Comparison of ENCODE assay signal across 9 cellular contexts in the genomic region with DNA sequence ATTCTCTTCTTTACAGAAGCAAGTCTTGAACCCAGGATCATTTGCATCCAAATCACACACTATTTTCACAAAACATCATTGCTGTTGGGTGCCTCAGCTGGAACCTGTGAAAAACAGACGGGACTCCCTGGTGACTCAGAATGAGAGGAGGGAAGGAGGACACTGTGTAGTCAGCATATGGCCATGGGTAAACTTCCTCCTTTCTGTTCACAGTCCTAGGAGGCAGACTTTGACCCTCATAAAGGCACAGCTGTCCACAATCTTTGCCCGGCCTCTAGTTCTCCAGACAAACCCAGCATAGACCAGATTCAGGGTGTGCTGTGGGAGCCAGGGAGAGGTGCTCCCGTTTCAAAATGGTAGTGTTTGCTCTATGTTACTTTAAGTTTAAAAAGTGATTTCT.
DNase-seq lines count a peak whose midpoint lies in the region; ATAC-seq, FAIRE-seq and TF ChIP-seq lines count a peak whose summit lies in the region.
"Had no signal": no experiment of that assay in that cellular context is flagged by ENCODE, and none has a peak within 500 bp of the region (broad histone marks: within the 10 kb centered on the region; RNA-seq: fewer than 3 reads in every experiment).

No MANE protein-coding gene starts in this region.

- H3K27ac ChIP-seq in GM23338 (ENCODE audit: low read depth) = no peak overlapping the region

- H3K4me3 ChIP-seq in mucosa of descending colon = peak overlapping the region; percentile 9
- H3K4me3 ChIP-seq in GM23338 = no peak overlapping the region

- peak; percentile 5 for DNase-seq in DMS 273 (lab: John Stamatoyannopoulos, UW; ENCODE audit: unreplicated experiment)
- DNase-seq in DMS 273 treated with DMSO at 0.1 percent for 48 hours (lab: John Stamatoyannopoulos, UW) = no peak
- peak; percentile 62 for DNase-seq in RCC 7860 (ENCODE audit: low spot score)
- DNase-seq in mucosa of descending colon = peak; percentile 58 to 90 (median 70)
- DNase-seq in GM23338 (ENCODE audit: low spot score) = no peak
- DNase-seq in activated CD8-positive, alpha-beta T cell treated with anti-CD3 and anti-CD28 coated beads for 36 hours = no peak
- no peak for DNase-seq in activated CD4-positive, alpha-beta T cell treated with anti-CD3 and anti-CD28 coated beads, Interleukin-2, amount 50 U/mL, for 48 hours

- intact Hi-C loops in mucosa of descending colon (cut with DNase I, micrococcal nuclease) = no loop called here
- intact Hi-C loops in activated CD8-positive, alpha-beta T cell treated with anti-CD3 and anti-CD28 coated beads for 36 hours (cut with micrococcal nuclease) = no loop called here

- H4K20me1 ChIP-seq in GM23338 (replicated peaks; ENCODE audit: insufficient read depth) = no peaks in the 10 kb centered on the region

- ATAC-seq in HG02943 (IDR thresholded peaks at IDR 0.05; ENCODE audit: low read depth, unreplicated experiment) (peak; percentile 97), mucosa of descending colon (peak; percentile 98), GM23338 (no peak)
- no peak for ATAC-seq in activated CD8-positive, alpha-beta T cell treated with anti-CD3 and anti-CD28 coated beads for 36 hours

- H3K9me3 Mint-ChIP-seq in GM23338 = no peaks in the 10 kb centered on the region
- no peaks in the 10 kb centered on the region for H3K9me3 Mint-ChIP-seq in activated CD8-positive, alpha-beta T cell treated with anti-CD3 and anti-CD28 coated beads for 36 hours

- H3K4me1 Mint-ChIP-seq in GM23338 = peaks cover 12% of the 10 kb centered on the region
- H3K4me1 Mint-ChIP-seq in activated CD8-positive, alpha-beta T cell treated with anti-CD3 and anti-CD28 coated beads for 36 hours (ENCODE audit: low read depth) = peaks cover 3% of the 10 kb centered on the region

- H3K4me3 Mint-ChIP-seq in GM23338 = no peak overlapping the region
- no peak overlapping the region for H3K4me3 Mint-ChIP-seq in activated CD8-positive, alpha-beta T cell treated with anti-CD3 and anti-CD28 coated beads for 36 hours

- H3F3A ChIP-seq in GM23338 (replicated peaks; ENCODE audit: low read depth) = no peaks in the 10 kb centered on the region

- POLR2A ChIA-PET in activated CD8-positive, alpha-beta T cell treated with anti-CD3 and anti-CD28 coated beads for 36 hours (lab: Charles Lee) = no interaction called here

- peak; percentile 45 for FAIRE-seq in RCC 7860 (lab: Jason Lieb, UNC)
- FAIRE-seq: A204.1 had no signal

- CTCF ChIA-PET in activated CD8-positive, alpha-beta T cell treated with anti-CD3 and anti-CD28 coated beads for 36 hours (lab: Charles Lee) = no interaction called here

- H3K9me2 ChIP-seq in GM23338 (ENCODE audit: insufficient read depth) = 0 out of 2 replicates have a peak, but pooled peaks cover 4% of the 10 kb centered on the region

- no peaks in the 10 kb centered on the region for H3K9me3 ChIP-seq in mucosa of descending colon

- H3K79me2 ChIP-seq in GM23338 (replicated peaks; ENCODE audit: insufficient read depth) = no peaks in the 10 kb centered on the region

- H3K36me3 Mint-ChIP-seq in GM23338 (ENCODE audit: low read depth) = no peaks in the 10 kb centered on the region
- no peaks in the 10 kb centered on the region for H3K36me3 Mint-ChIP-seq in activated CD8-positive, alpha-beta T cell treated with anti-CD3 and anti-CD28 coated beads for 36 hours (ENCODE audit: low read depth)

- H3K4me2 ChIP-seq in GM23338 = no peak overlapping the region

- TF ChIP-seq CTCF in mucosa of descending colon (IDR thresholded peaks at IDR 0.05) = no peak
- no peak for TF ChIP-seq CTCF in GM23338 (conservative IDR thresholded peaks at IDR 0.05; ENCODE audit: low read depth in 2 of 2)
- TF ChIP-seq CTCF in activated CD8-positive, alpha-beta T cell treated with anti-CD3 and anti-CD28 coated beads for 36 hours (IDR thresholded peaks at IDR 0.05) = no peak

- no peaks in the 10 kb centered on the region for H3K27me3 ChIP-seq in GM23338 (ENCODE audit: insufficient read depth)

- H2AFZ ChIP-seq in GM23338 = no peak overlapping the region

- no peak overlapping the region for H3K27ac Mint-ChIP-seq in GM23338
- H3K27ac Mint-ChIP-seq in activated CD8-positive, alpha-beta T cell treated with anti-CD3 and anti-CD28 coated beads for 36 hours = no peak overlapping the region

- H3K36me3 ChIP-seq in mucosa of descending colon (ENCODE audit: low read depth) (no peaks in the 10 kb centered on the region), GM23338 (ENCODE audit: insufficient read depth) (no peaks in the 10 kb centered on the region)

- no peaks in the 10 kb centered on the region for H3K27me3 Mint-ChIP-seq in GM23338 (ENCODE audit: insufficient read depth, low read depth, poor library complexity)
- H3K27me3 Mint-ChIP-seq in activated CD8-positive, alpha-beta T cell treated with anti-CD3 and anti-CD28 coated beads for 36 hours = peaks cover 1% of the 10 kb centered on the region

- peaks cover 16% of the 10 kb centered on the region for H3K4me1 ChIP-seq in mucosa of descending colon (ENCODE audit: low read depth)
- peaks cover 7% of the 10 kb centered on the region; the same call in 1 of the 2 replicates for H3K4me1 ChIP-seq in GM23338 (ENCODE audit: insufficient read depth)

TF ChIP-seq in GM23338, 12 proteins besides CTCF, POLR2A, EP300 and RAD21 (continues in another document):
- no peak for TF ChIP-seq NANOG (IDR thresholded peaks at IDR 0.05; ENCODE audit: borderline replicate concordance)
- no peak for TF ChIP-seq JUNB (IDR thresholded peaks at IDR 0.05; ENCODE audit: unreplicated experiment)
- no peak for TF ChIP-seq CREB1 (CRISPR knock-in tag; IDR thresholded peaks at IDR 0.05; ENCODE audit: low read depth)
- TF ChIP-seq ZNF331 (CRISPR knock-in tag; IDR thresholded peaks at IDR 0.05; ENCODE audit: low read depth) = no peak
- no peak for TF ChIP-seq EZH2 (IDR thresholded peaks at IDR 0.05; ENCODE audit: low read depth, unreplicated experiment)
- TF ChIP-seq, protein P1, sequence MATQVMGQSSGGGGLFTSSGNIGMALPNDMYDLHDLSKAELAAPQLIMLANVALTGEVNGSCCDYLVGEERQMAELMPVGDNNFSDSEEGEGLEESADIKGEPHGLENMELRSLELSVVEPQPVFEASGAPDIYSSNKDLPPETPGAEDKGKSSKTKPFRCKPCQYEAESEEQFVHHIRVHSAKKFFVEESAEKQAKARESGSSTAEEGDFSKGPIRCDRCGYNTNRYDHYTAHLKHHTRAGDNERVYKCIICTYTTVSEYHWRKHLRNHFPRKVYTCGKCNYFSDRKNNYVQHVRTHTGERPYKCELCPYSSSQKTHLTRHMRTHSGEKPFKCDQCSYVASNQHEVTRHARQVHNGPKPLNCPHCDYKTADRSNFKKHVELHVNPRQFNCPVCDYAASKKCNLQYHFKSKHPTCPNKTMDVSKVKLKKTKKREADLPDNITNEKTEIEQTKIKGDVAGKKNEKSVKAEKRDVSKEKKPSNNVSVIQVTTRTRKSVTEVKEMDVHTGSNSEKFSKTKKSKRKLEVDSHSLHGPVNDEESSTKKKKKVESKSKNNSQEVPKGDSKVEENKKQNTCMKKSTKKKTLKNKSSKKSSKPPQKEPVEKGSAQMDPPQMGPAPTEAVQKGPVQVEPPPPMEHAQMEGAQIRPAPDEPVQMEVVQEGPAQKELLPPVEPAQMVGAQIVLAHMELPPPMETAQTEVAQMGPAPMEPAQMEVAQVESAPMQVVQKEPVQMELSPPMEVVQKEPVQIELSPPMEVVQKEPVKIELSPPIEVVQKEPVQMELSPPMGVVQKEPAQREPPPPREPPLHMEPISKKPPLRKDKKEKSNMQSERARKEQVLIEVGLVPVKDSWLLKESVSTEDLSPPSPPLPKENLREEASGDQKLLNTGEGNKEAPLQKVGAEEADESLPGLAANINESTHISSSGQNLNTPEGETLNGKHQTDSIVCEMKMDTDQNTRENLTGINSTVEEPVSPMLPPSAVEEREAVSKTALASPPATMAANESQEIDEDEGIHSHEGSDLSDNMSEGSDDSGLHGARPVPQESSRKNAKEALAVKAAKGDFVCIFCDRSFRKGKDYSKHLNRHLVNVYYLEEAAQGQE (IDR thresholded peaks at IDR 0.05; ENCODE audit: unreplicated experiment) = no peak
- no peak for TF ChIP-seq ZNF114 (CRISPR knock-in tag; IDR thresholded peaks at IDR 0.05)
- no peak for TF ChIP-seq STAT1 (IDR thresholded peaks at IDR 0.05; ENCODE audit: unreplicated experiment)
- TF ChIP-seq, protein P2, sequence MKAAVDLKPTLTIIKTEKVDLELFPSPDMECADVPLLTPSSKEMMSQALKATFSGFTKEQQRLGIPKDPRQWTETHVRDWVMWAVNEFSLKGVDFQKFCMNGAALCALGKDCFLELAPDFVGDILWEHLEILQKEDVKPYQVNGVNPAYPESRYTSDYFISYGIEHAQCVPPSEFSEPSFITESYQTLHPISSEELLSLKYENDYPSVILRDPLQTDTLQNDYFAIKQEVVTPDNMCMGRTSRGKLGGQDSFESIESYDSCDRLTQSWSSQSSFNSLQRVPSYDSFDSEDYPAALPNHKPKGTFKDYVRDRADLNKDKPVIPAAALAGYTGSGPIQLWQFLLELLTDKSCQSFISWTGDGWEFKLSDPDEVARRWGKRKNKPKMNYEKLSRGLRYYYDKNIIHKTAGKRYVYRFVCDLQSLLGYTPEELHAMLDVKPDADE (IDR thresholded peaks at IDR 0.05) = no peak
- TF ChIP-seq POLR2AphosphoS5 (IDR thresholded peaks at IDR 0.05; ENCODE audit: low read depth) = no peak
- TF ChIP-seq EZH2phosphoT487 (IDR thresholded peaks at IDR 0.05; ENCODE audit: unreplicated experiment) = no peak

Comparison
In these comparisons a context has a peak if more than half of its experiments do, and no peak if none do; other contexts are left out.
1. DNase-seq: peak in DMS 273 (single experiment), RCC 7860 (single experiment) and mucosa of descending colon (3 of 3); none in DMS 273 treated with DMSO at 0.1 percent for 48 hours (single experiment), GM23338 (single experiment), activated CD8-positive, alpha-beta T cell treated with anti-CD3 and anti-CD28 coated beads for 36 hours (single experiment) and activated CD4-positive, alpha-beta T cell treated with anti-CD3 and anti-CD28 coated beads, Interleukin-2, amount 50 U/mL, for 48 hours (0 of 2).
2. ATAC-seq: peak in HG02943 (single experiment) and mucosa of descending colon (single experiment); none in GM23338 (single experiment) and activated CD8-positive, alpha-beta T cell treated with anti-CD3 and anti-CD28 coated beads for 36 hours (single experiment).